ENCODE assay signal across 17 cellular contexts in the genomic region with DNA sequence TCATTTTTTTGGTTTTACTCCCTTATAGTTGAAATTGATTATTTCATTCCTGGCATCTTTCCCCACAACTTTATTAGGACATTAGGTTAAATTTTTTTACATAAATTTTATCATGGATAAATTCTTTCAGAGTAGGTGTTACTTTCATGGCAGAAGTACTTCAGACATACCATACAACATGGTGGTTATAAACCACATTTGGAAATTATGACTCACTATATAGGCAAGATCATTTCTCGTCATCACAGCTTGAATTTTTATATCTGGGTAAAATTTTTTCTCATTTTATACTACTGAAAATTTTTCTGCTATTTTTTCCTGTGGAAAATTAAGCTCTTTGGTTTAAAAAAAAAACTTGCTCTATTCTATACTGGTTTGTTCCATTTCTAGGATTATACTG.
"Had no signal": no experiment of that assay in that cellular context is flagged by ENCODE, and none has a peak within 500 bp of the region (broad histone marks: within the 10 kb centered on the region; RNA-seq: fewer than 3 reads in every experiment).

No MANE protein-coding gene starts in this region.

- H3K27ac ChIP-seq: colonic mucosa, heart right ventricle, left lung, stomach had no signal

- H3K4me1 ChIP-seq: colonic mucosa, heart right ventricle had no signal

- H3K4me3 Mint-ChIP-seq: activated CD4-positive, alpha-beta T cell treated with anti-CD3 and anti-CD28 coated beads, Interleukin-2, amount 10 ng/mL, durations not matched to agents 7 days and 5 days; central memory CD8-positive, alpha-beta T cell had no signal

- ATAC-seq: heart right ventricle, left lung had no signal

- H3K27ac Mint-ChIP-seq: activated CD4-positive, alpha-beta T cell treated with anti-CD3 and anti-CD28 coated beads, Interleukin-2, amount 10 ng/mL, durations not matched to agents 7 days and 5 days had no signal

- H3K9me3 ChIP-seq: colonic mucosa, stomach had no signal

- FAIRE-seq: endometrium had no signal

- H3K4me1 Mint-ChIP-seq: central memory CD8-positive, alpha-beta T cell had no signal

- H3K27me3 Mint-ChIP-seq: activated CD4-positive, alpha-beta T cell treated with anti-CD3 and anti-CD28 coated beads, Interleukin-2, amount 10 ng/mL, durations not matched to agents 7 days and 5 days; central memory CD8-positive, alpha-beta T cell had no signal

- H3K4me3 ChIP-seq: colonic mucosa, heart right ventricle, left lung, stomach had no signal

- DNase-seq: activated CD4-positive, alpha-beta T cell treated with anti-CD3 and anti-CD28 coated beads, Interleukin-2, amount 10 ng/mL, durations not matched to agents 7 days and 5 days; activated CD4-positive, CD25-positive, alpha-beta regulatory T cell; activated CD8-positive, alpha-beta memory T cell treated with anti-CD3 and anti-CD28 coated beads for 24 hours; activated CD8-positive, alpha-beta memory T cell treated with anti-CD3 and anti-CD28 coated beads, Interleukin-2, amount 50 U/mL, for 48 hours; aorta; colonic mucosa; erythroblast; heart right ventricle; left lung; occipital lobe; retina; stimulated activated CD8-positive, alpha-beta memory T cell treated with anti-CD3 and anti-CD28 coated beads, Interleukin-4, amount 100 ng/mL, for 48 hours; stomach; T-helper 9 cell; trophoblast cell had no signal
